1 cellular context compared by ENCODE assay signal in the genomic region with DNA sequence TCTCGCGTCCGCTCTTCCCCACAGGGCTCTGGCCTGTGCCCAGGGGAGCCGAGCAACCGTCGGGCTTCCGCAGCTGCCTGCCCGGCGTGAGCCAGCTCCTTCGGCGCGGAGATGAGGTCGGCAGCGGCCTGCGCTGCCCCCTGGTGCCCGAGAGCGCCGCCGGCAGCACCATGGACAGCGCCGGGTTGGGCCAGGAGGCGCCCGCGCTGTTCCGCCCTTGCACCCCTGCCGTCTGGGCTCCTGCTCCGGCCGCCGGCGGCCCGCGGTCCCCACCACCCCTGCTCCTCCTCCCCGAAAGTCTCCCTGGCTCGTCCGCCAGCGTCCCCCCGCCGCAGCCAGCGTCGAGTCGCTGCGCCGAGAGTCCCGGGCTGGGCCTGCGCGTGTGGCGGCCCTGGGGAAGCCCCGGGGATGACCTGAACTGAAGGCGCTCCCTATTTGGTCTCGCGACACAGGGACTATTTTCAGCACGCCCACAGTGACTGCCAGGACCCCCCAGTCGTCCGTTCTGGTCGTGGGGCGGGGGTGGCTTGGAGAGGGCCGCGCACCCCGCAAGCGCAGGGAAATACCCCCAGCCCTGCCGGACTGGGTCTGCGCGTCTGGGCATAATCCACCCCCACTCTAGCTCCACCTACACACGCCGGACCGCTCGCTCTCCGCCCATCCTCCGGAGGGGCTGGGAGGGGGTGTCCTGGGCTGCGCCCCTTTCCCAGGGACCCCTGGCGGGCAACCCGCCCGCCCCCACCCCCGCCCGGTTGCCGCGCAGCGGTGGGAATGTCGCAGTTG.
A peak's percentile ranks its signal among the peaks of the same experiment; 100 is the strongest.
TF ChIP-seq lines count a peak whose summit lies in the region.

No MANE protein-coding gene starts in this region.

TF ChIP-seq in K562, 482 proteins besides CTCF, POLR2A, EP300 and RAD21 (continued from another document and continues in another):
- TF ChIP-seq, protein P1, sequence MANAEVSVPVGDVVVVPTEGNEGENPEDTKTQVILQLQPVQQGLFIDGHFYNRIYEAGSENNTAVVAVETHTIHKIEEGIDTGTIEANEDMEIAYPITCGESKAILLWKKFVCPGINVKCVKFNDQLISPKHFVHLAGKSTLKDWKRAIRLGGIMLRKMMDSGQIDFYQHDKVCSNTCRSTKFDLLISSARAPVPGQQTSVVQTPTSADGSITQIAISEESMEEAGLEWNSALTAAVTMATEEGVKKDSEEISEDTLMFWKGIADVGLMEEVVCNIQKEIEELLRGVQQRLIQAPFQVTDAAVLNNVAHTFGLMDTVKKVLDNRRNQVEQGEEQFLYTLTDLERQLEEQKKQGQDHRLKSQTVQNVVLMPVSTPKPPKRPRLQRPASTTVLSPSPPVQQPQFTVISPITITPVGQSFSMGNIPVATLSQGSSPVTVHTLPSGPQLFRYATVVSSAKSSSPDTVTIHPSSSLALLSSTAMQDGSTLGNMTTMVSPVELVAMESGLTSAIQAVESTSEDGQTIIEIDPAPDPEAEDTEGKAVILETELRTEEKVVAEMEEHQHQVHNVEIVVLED (CRISPR knock-in tag; IDR thresholded peaks at IDR 0.05), result peak; percentile 31; the same call in 1 of the 2 replicates
- TF ChIP-seq ZBTB43 (CRISPR knock-in tag; IDR thresholded peaks at IDR 0.05) (peak; percentile 90; the same call in 1 of the 2 replicates), KDM4B (IDR thresholded peaks at IDR 0.05; ENCODE audit: borderline replicate concordance in 2 of 2, low read depth in 1 of 2) (peak in 1 of 2 experiments; percentile 49; a peak in 1 of 4 replicates), RB1 (IDR thresholded peaks at IDR 0.05; ENCODE audit: low read depth) (peak; percentile 99), NCOA2 (IDR thresholded peaks at IDR 0.05; ENCODE audit: partially characterized antibody in 2 of 2) (no peak), NCOA1 (IDR thresholded peaks at IDR 0.05; ENCODE audit: low read depth) (peak; percentile 78; the same call in 1 of the 2 replicates), MYBL2 (IDR thresholded peaks at IDR 0.05; ENCODE audit: low read depth) (no peak), MYBL2 (CRISPR knock-in tag; IDR thresholded peaks at IDR 0.05; ENCODE audit: borderline replicate concordance) (peak; percentile 72; the same call in 1 of the 2 replicates), NRF1 (conservative IDR thresholded peaks at IDR 0.05 in 1 of 2, IDR thresholded peaks at IDR 0.05 in 1 of 2) (peak; percentile 68 to 76), SRSF9 (IDR thresholded peaks at IDR 0.05; ENCODE audit: borderline replicate concordance, low read depth, low read length) (no peak), ATF2 (CRISPR knock-in tag; IDR thresholded peaks at IDR 0.05) (peak; percentile 67; the same call in 1 of the 2 replicates), CHD7 (IDR thresholded peaks at IDR 0.05; ENCODE audit: low read depth, low read length) (peak; percentile 55), NCOA6 (IDR thresholded peaks at IDR 0.05) (peak; percentile 91), HMGXB4 (CRISPR knock-in tag; IDR thresholded peaks at IDR 0.05) (peak; percentile 98), TEAD1 (CRISPR knock-in tag; IDR thresholded peaks at IDR 0.05) (peak; percentile 59 to 96; a peak in 3 of 4 replicates), EHMT2 (IDR thresholded peaks at IDR 0.05) (peak; percentile 99), ZNF146 (CRISPR knock-in tag; IDR thresholded peaks at IDR 0.05; ENCODE audit: unreplicated experiment) (peak; percentile 50), MXI1 (IDR thresholded peaks at IDR 0.05; ENCODE audit: low read depth, low read length) (peak; percentile 62; the same call in 1 of the 2 replicates), HNRNPLL (IDR thresholded peaks at IDR 0.05; ENCODE audit: low read depth, low read length, poor library complexity, severe bottlenecking) (peak; percentile 32), CBX3 (IDR thresholded peaks at IDR 0.05; ENCODE audit: borderline replicate concordance in 1 of 2, low read length in 2 of 2) (peak in 1 of 2 experiments; percentile 68; a peak in 1 of 3 replicates)
- TF ChIP-seq, protein P2, sequence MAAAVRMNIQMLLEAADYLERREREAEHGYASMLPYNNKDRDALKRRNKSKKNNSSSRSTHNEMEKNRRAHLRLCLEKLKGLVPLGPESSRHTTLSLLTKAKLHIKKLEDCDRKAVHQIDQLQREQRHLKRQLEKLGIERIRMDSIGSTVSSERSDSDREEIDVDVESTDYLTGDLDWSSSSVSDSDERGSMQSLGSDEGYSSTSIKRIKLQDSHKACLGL (CRISPR knock-in tag; IDR thresholded peaks at IDR 0.05; ENCODE audit: borderline replicate concordance, poor library complexity, severe bottlenecking), result peak; percentile 55
- TF ChIP-seq, protein P3, sequence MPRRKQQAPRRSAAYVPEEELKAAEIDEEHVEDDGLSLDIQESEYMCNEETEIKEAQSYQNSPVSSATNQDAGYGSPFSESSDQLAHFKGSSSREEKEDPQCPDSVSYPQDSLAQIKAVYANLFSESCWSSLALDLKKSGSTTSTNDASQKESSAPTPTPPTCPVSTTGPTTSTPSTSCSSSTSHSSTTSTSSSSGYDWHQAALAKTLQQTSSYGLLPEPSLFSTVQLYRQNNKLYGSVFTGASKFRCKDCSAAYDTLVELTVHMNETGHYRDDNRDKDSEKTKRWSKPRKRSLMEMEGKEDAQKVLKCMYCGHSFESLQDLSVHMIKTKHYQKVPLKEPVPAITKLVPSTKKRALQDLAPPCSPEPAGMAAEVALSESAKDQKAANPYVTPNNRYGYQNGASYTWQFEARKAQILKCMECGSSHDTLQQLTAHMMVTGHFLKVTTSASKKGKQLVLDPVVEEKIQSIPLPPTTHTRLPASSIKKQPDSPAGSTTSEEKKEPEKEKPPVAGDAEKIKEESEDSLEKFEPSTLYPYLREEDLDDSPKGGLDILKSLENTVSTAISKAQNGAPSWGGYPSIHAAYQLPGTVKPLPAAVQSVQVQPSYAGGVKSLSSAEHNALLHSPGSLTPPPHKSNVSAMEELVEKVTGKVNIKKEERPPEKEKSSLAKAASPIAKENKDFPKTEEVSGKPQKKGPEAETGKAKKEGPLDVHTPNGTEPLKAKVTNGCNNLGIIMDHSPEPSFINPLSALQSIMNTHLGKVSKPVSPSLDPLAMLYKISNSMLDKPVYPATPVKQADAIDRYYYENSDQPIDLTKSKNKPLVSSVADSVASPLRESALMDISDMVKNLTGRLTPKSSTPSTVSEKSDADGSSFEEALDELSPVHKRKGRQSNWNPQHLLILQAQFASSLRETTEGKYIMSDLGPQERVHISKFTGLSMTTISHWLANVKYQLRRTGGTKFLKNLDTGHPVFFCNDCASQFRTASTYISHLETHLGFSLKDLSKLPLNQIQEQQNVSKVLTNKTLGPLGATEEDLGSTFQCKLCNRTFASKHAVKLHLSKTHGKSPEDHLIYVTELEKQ (CRISPR knock-in tag; IDR thresholded peaks at IDR 0.05), result no peak
- TF ChIP-seq, protein P4, sequence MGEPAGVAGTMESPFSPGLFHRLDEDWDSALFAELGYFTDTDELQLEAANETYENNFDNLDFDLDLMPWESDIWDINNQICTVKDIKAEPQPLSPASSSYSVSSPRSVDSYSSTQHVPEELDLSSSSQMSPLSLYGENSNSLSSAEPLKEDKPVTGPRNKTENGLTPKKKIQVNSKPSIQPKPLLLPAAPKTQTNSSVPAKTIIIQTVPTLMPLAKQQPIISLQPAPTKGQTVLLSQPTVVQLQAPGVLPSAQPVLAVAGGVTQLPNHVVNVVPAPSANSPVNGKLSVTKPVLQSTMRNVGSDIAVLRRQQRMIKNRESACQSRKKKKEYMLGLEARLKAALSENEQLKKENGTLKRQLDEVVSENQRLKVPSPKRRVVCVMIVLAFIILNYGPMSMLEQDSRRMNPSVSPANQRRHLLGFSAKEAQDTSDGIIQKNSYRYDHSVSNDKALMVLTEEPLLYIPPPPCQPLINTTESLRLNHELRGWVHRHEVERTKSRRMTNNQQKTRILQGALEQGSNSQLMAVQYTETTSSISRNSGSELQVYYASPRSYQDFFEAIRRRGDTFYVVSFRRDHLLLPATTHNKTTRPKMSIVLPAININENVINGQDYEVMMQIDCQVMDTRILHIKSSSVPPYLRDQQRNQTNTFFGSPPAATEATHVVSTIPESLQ (CRISPR knock-in tag; IDR thresholded peaks at IDR 0.05), result peak; percentile 95; the same call in 1 of the 2 replicates
